ENCODE assay signal across 8 cellular contexts in genomic region chr14:101730157-101730556, GRCh38. TPM values are rescaled to one million over a fixed set of nuclear protein-coding genes. Genes with fewer than 3 reads are reported as not detected.
DNase-seq lines count a peak whose midpoint lies in the region; ATAC-seq and TF ChIP-seq lines count a peak whose summit lies in the region.
"Not testable (repeated sequence)": the region's sequence is repeated elsewhere in the genome, so short reads cannot be mapped to it uniquely, and the experiment has no call there.

No MANE protein-coding gene starts in this region.

- BruUV-seq in Caco-2 (replicated peaks; lab: Mats Ljungman, UMichigan); PC-9 (replicated peaks; lab: Mats Ljungman, UMichigan): not testable (repeated sequence)

- peak overlapping the region; percentile 22; the same call in 1 of the 2 replicates for H2AFZ ChIP-seq in PC-9

- H3K36me3 Mint-ChIP-seq in Caco-2 (ENCODE audit: insufficient read depth, unreplicated experiment); activated CD4-positive, alpha-beta T cell treated with anti-CD3 and anti-CD28 coated beads, Interleukin-2, amount 10 ng/mL, durations not matched to agents 24 days and 14 days (ENCODE audit: low read depth); activated T-helper 1 cell treated with anti-CD3 and anti-CD28 coated beads, Interleukin-12 subunit alpha, Interleukin-12 subunit beta, Interleukin-2, Interleukin-4 antibody, amounts not matched to agents 30 ng/mL and 10 ng/mL and 1 ng/mL, durations not matched to agents 14 hours and 24 hours and 36 hours (ENCODE audit: low read depth); activated naive CD8-positive, alpha-beta T cell treated with anti-CD3 and anti-CD28 coated beads, Interleukin-2, amount 10 ng/mL, durations not matched to agents 7 days and 5 days; natural killer cell: not testable (repeated sequence)
- peaks cover 20% of the 10 kb centered on the region for H3K36me3 Mint-ChIP-seq in effector memory CD8-positive, alpha-beta T cell (ENCODE audit: insufficient read depth)

- not testable (repeated sequence) for DNase-seq in Caco-2; PC-9; activated T-helper 1 cell treated with anti-CD3 and anti-CD28 coated beads, Interleukin-12 subunit alpha, Interleukin-12 subunit beta, Interleukin-2, Interleukin-4 antibody, amounts not matched to agents 30 ng/mL and 10 ng/mL and 1 ng/mL, durations not matched to agents 14 hours and 24 hours and 36 hours (ENCODE audit: low spot score); activated naive CD8-positive, alpha-beta T cell treated with anti-CD3 and anti-CD28 coated beads, Interleukin-2, amount 10 ng/mL, durations not matched to agents 7 days and 5 days; effector memory CD8-positive, alpha-beta T cell; natural killer cell; transverse colon
- DNase-seq in activated CD4-positive, alpha-beta T cell treated with anti-CD3 and anti-CD28 coated beads, Interleukin-2, amount 10 ng/mL, durations not matched to agents 24 days and 14 days, result peak; percentile 56

- TF ChIP-seq POLR2A in transverse colon (IDR thresholded peaks at IDR 0.05), result not testable (repeated sequence)

- H4K20me1 ChIP-seq in PC-9 (ENCODE audit: insufficient read depth), result not testable (repeated sequence)

- H3K4me3 ChIP-seq in Caco-2 (ENCODE audit: low read depth, low read length), result not testable (repeated sequence)
- H3K4me3 ChIP-seq in PC-9 (peak overlapping the region; percentile 54), transverse colon (peak overlapping the region in 1 of 4 donors; percentile 24)

- H3K27ac ChIP-seq in PC-9 (peak overlapping the region; percentile 92), transverse colon (peak overlapping the region; percentile 90 to 92 (median 92))

- H3K27me3 Mint-ChIP-seq in Caco-2 (ENCODE audit: insufficient read depth, unreplicated experiment); activated CD4-positive, alpha-beta T cell treated with anti-CD3 and anti-CD28 coated beads, Interleukin-2, amount 10 ng/mL, durations not matched to agents 24 days and 14 days; activated T-helper 1 cell treated with anti-CD3 and anti-CD28 coated beads, Interleukin-12 subunit alpha, Interleukin-12 subunit beta, Interleukin-2, Interleukin-4 antibody, amounts not matched to agents 30 ng/mL and 10 ng/mL and 1 ng/mL, durations not matched to agents 14 hours and 24 hours and 36 hours (ENCODE audit: insufficient read depth); activated naive CD8-positive, alpha-beta T cell treated with anti-CD3 and anti-CD28 coated beads, Interleukin-2, amount 10 ng/mL, durations not matched to agents 7 days and 5 days; effector memory CD8-positive, alpha-beta T cell; natural killer cell (ENCODE audit: low read depth in 2 of 2): not testable (repeated sequence)

- not testable (repeated sequence) for H3K9me3 ChIP-seq in Caco-2, transverse colon
- peaks cover 12% of the 10 kb centered on the region for H3K9me3 ChIP-seq in PC-9 (ENCODE audit: insufficient read depth, low read depth)

- peak overlapping the region; percentile 86 for H3K4me2 ChIP-seq in PC-9

- intact Hi-C loops in Caco-2 (cut with micrococcal nuclease; ENCODE audit: unreplicated experiment); PC-9 (cut with micrococcal nuclease; ENCODE audit: unreplicated experiment); activated CD4-positive, alpha-beta T cell treated with anti-CD3 and anti-CD28 coated beads, Interleukin-2, amount 10 ng/mL, durations not matched to agents 24 days and 14 days (cut with micrococcal nuclease); activated T-helper 1 cell treated with anti-CD3 and anti-CD28 coated beads, Interleukin-12 subunit alpha, Interleukin-12 subunit beta, Interleukin-2, Interleukin-4 antibody, amounts not matched to agents 30 ng/mL and 10 ng/mL and 1 ng/mL, durations not matched to agents 14 hours and 24 hours and 36 hours (cut with micrococcal nuclease); natural killer cell (cut with micrococcal nuclease); transverse colon (cut with DNase I; ENCODE audit: low total_unique reads): not testable (repeated sequence)

- not testable (repeated sequence) for H3K36me3 ChIP-seq in Caco-2 (ENCODE audit: control insufficient read depth, insufficient read depth, low read length); PC-9 (ENCODE audit: low read depth); transverse colon

- 86 to 89% methylated on average over 4 of the region's 4 CpGs for WGBS in transverse colon (ENCODE audit: low coverage in 1 of 2), 2 donors

- not testable (repeated sequence) for H3K9me2 ChIP-seq in PC-9 (ENCODE audit: insufficient read depth)

- peak overlapping the region; percentile 12 for H3K27ac Mint-ChIP-seq in Caco-2 (ENCODE audit: unreplicated experiment)
- H3K27ac Mint-ChIP-seq in activated CD4-positive, alpha-beta T cell treated with anti-CD3 and anti-CD28 coated beads, Interleukin-2, amount 10 ng/mL, durations not matched to agents 24 days and 14 days, result peak overlapping the region; percentile 98
- H3K27ac Mint-ChIP-seq in activated T-helper 1 cell treated with anti-CD3 and anti-CD28 coated beads, Interleukin-12 subunit alpha, Interleukin-12 subunit beta, Interleukin-2, Interleukin-4 antibody, amounts not matched to agents 30 ng/mL and 10 ng/mL and 1 ng/mL, durations not matched to agents 14 hours and 24 hours and 36 hours, result peak overlapping the region; percentile 82
- peak overlapping the region; percentile 93 for H3K27ac Mint-ChIP-seq in activated naive CD8-positive, alpha-beta T cell treated with anti-CD3 and anti-CD28 coated beads, Interleukin-2, amount 10 ng/mL, durations not matched to agents 7 days and 5 days
- H3K27ac Mint-ChIP-seq in effector memory CD8-positive, alpha-beta T cell, result peak overlapping the region; percentile 93 to 96
- H3K27ac Mint-ChIP-seq in natural killer cell, result peak overlapping the region; percentile 88 to 90

- H3K9me3 Mint-ChIP-seq in Caco-2 (ENCODE audit: unreplicated experiment), result peaks cover 11% of the 10 kb centered on the region
- H3K9me3 Mint-ChIP-seq in activated CD4-positive, alpha-beta T cell treated with anti-CD3 and anti-CD28 coated beads, Interleukin-2, amount 10 ng/mL, durations not matched to agents 24 days and 14 days; activated T-helper 1 cell treated with anti-CD3 and anti-CD28 coated beads, Interleukin-12 subunit alpha, Interleukin-12 subunit beta, Interleukin-2, Interleukin-4 antibody, amounts not matched to agents 30 ng/mL and 10 ng/mL and 1 ng/mL, durations not matched to agents 14 hours and 24 hours and 36 hours; activated naive CD8-positive, alpha-beta T cell treated with anti-CD3 and anti-CD28 coated beads, Interleukin-2, amount 10 ng/mL, durations not matched to agents 7 days and 5 days; effector memory CD8-positive, alpha-beta T cell; natural killer cell: not testable (repeated sequence)

- not testable (repeated sequence) for H3K4me1 Mint-ChIP-seq in Caco-2 (ENCODE audit: low read depth, unreplicated experiment)
- H3K4me1 Mint-ChIP-seq in activated CD4-positive, alpha-beta T cell treated with anti-CD3 and anti-CD28 coated beads, Interleukin-2, amount 10 ng/mL, durations not matched to agents 24 days and 14 days, result peaks cover 60% of the 10 kb centered on the region
- peaks cover 65% of the 10 kb centered on the region for H3K4me1 Mint-ChIP-seq in activated T-helper 1 cell treated with anti-CD3 and anti-CD28 coated beads, Interleukin-12 subunit alpha, Interleukin-12 subunit beta, Interleukin-2, Interleukin-4 antibody, amounts not matched to agents 30 ng/mL and 10 ng/mL and 1 ng/mL, durations not matched to agents 14 hours and 24 hours and 36 hours (ENCODE audit: low read depth)
- H3K4me1 Mint-ChIP-seq in activated naive CD8-positive, alpha-beta T cell treated with anti-CD3 and anti-CD28 coated beads, Interleukin-2, amount 10 ng/mL, durations not matched to agents 7 days and 5 days, result peaks cover 17% of the 10 kb centered on the region
- peaks cover 46 to 70% of the 10 kb centered on the region in 2 donors for H3K4me1 Mint-ChIP-seq in effector memory CD8-positive, alpha-beta T cell (ENCODE audit: low read depth in 2 of 2)
- H3K4me1 Mint-ChIP-seq in natural killer cell, result peaks cover 65 to 75% of the 10 kb centered on the region in 2 donors

- POLR2A ChIA-PET in Caco-2 (lab: Charles Lee), result not testable (repeated sequence)
- POLR2A ChIA-PET in PC-9 (lab: Charles Lee; ENCODE audit: unreplicated experiment), result interaction anchor here (0.6 to 2.0 kb wide), 2 partner anchors 30 to 581 kb away, joined by 10 to 44 read pairs; no protein-coding TSS in a partner anchor
- POLR2A ChIA-PET in activated naive CD8-positive, alpha-beta T cell treated with anti-CD3 and anti-CD28 coated beads, Interleukin-2, amount 10 ng/mL, durations not matched to agents 7 days and 5 days (lab: Charles Lee), result interaction anchor here (0.7 to 2.1 kb wide), 2 partner anchors 8 to 991 kb away, joined by 3 to 22 read pairs; no protein-coding TSS in a partner anchor

- not testable (repeated sequence) for ATAC-seq in activated naive CD8-positive, alpha-beta T cell treated with anti-CD3 and anti-CD28 coated beads, Interleukin-2, amount 10 ng/mL, durations not matched to agents 7 days and 5 days (ENCODE audit: low read depth); effector memory CD8-positive, alpha-beta T cell (replicated peaks); natural killer cell

- H3F3A ChIP-seq in PC-9 (ENCODE audit: insufficient read depth, low read depth), result peaks cover 47% of the 10 kb centered on the region

- TF ChIP-seq CTCF in Caco-2 (IDR thresholded peaks at IDR 0.05; ENCODE audit: insufficient read depth in 1 of 2, low read depth in 1 of 2, low read length in 1 of 2, severe bottlenecking in 1 of 2, unreplicated experiment in 1 of 2); PC-9 (conservative IDR thresholded peaks at IDR 0.05); natural killer cell (IDR thresholded peaks at IDR 0.05); transverse colon (IDR thresholded peaks at IDR 0.05): not testable (repeated sequence)

- TF ChIP-seq EP300 in transverse colon (IDR thresholded peaks at IDR 0.05; ENCODE audit: low read depth), result not testable (repeated sequence)

- H3K4me3 Mint-ChIP-seq in Caco-2 (ENCODE audit: unreplicated experiment); activated naive CD8-positive, alpha-beta T cell treated with anti-CD3 and anti-CD28 coated beads, Interleukin-2, amount 10 ng/mL, durations not matched to agents 7 days and 5 days: not testable (repeated sequence)
- peak overlapping the region; percentile 84 for H3K4me3 Mint-ChIP-seq in activated CD4-positive, alpha-beta T cell treated with anti-CD3 and anti-CD28 coated beads, Interleukin-2, amount 10 ng/mL, durations not matched to agents 24 days and 14 days
- H3K4me3 Mint-ChIP-seq in activated T-helper 1 cell treated with anti-CD3 and anti-CD28 coated beads, Interleukin-12 subunit alpha, Interleukin-12 subunit beta, Interleukin-2, Interleukin-4 antibody, amounts not matched to agents 30 ng/mL and 10 ng/mL and 1 ng/mL, durations not matched to agents 14 hours and 24 hours and 36 hours, result peak overlapping the region; percentile 51
- H3K4me3 Mint-ChIP-seq in effector memory CD8-positive, alpha-beta T cell, result peak overlapping the region; percentile 80 to 88
- H3K4me3 Mint-ChIP-seq in natural killer cell, result peak overlapping the region; percentile 50

- CTCF ChIA-PET in Caco-2 (lab: Charles Lee) (interaction anchor here (0.7 to 1.0 kb wide), 2 partner anchors 30 to 964 kb away, joined by 3 to 4 read pairs; no protein-coding TSS in a partner anchor), PC-9 (lab: Charles Lee) (interaction anchor here (0.7 to 1.5 kb wide), 3 partner anchors 23 to 923 kb away, joined by 3 to 12 read pairs (median 4); no protein-coding TSS in a partner anchor)

- H3K4me1 ChIP-seq in Caco-2, result peaks cover 13% of the 10 kb centered on the region; the same call in 1 of the 2 replicates
- peaks cover 50% of the 10 kb centered on the region for H3K4me1 ChIP-seq in PC-9 (replicated peaks; ENCODE audit: insufficient read depth)
- peaks cover 10 to 21% (median 18%) of the 10 kb centered on the region in 4 donors for H3K4me1 ChIP-seq in transverse colon

- in situ Hi-C loops in transverse colon (cut with MboI; ENCODE audit: low pct_ligation_motif_present in 1 of 4, low pct_unique_long_range_greater_than_20kb in 1 of 4, low sequenced_read_pairs in 3 of 4), result not testable (repeated sequence)

- H3K79me2 ChIP-seq in PC-9 (ENCODE audit: low read depth), result peaks cover 13% of the 10 kb centered on the region

- not testable (repeated sequence) for H3K27me3 ChIP-seq in Caco-2 (replicated peaks; ENCODE audit: control insufficient read depth, insufficient read depth, low read length); PC-9 (ENCODE audit: insufficient read depth, low read depth); transverse colon

RNA-seq across cellular contexts. Expression of gene PPP2R5C, which starts 31.4 kb away (rescaled TPM):
- total RNA-seq in Caco-2 (2022) (86.8 and 97.5 TPM in 2 replicates), PC-9 (2021) (301 and 401 TPM in 2 replicates), natural killer cell (100 to 1,000 TPM; 716 to 779 (median 736) TPM), transverse colon (100 to 1,000 TPM in 2 of 4 donors, 10 to 100 TPM in 2; 66.2 to 211 (median 116) TPM)
- total RNA-seq in activated CD4-positive, alpha-beta T cell treated with anti-CD3 and anti-CD28 coated beads, Interleukin-2, amount 10 ng/mL, durations not matched to agents 24 days and 14 days, result 160 and 181 TPM in 2 replicates
- 157 and 166 TPM in 2 replicates for total RNA-seq in activated T-helper 1 cell treated with anti-CD3 and anti-CD28 coated beads, Interleukin-12 subunit alpha, Interleukin-12 subunit beta, Interleukin-2, Interleukin-4 antibody, amounts not matched to agents 30 ng/mL and 10 ng/mL and 1 ng/mL, durations not matched to agents 14 hours and 24 hours and 36 hours
- total RNA-seq in activated naive CD8-positive, alpha-beta T cell treated with anti-CD3 and anti-CD28 coated beads, Interleukin-2, amount 10 ng/mL, durations not matched to agents 7 days and 5 days, result 100 to 1,000 TPM; 369 to 382 TPM

Comparison
In these comparisons a context has a peak if more than half of its experiments do, and no peak if none do; other contexts are left out.
1. H3K27ac Mint-ChIP-seq: peak in every context shown above with its lines; median percentile 98 in activated CD4-positive, alpha-beta T cell treated with anti-CD3 and anti-CD28 coated beads, Interleukin-2, amount 10 ng/mL, durations not matched to agents 24 days and 14 days; 94 in effector memory CD8-positive, alpha-beta T cell; 93 in activated naive CD8-positive, alpha-beta T cell treated with anti-CD3 and anti-CD28 coated beads, Interleukin-2, amount 10 ng/mL, durations not matched to agents 7 days and 5 days; 89 in natural killer cell; 82 in activated T-helper 1 cell treated with anti-CD3 and anti-CD28 coated beads, Interleukin-12 subunit alpha, Interleukin-12 subunit beta, Interleukin-2, Interleukin-4 antibody, amounts not matched to agents 30 ng/mL and 10 ng/mL and 1 ng/mL, durations not matched to agents 14 hours and 24 hours and 36 hours; 12 in Caco-2.